ENCODE assay signal across 1 cellular context in genomic region chr12:11171145-11171952, GRCh38.
TF ChIP-seq lines count a peak whose summit lies in the region.

SMIM10L1 (plus strand) TSS chr12:11171194; CDS start chr12:11171357, 163 bp downstream.

TF ChIP-seq in K562, 482 proteins besides CTCF, POLR2A, EP300 and RAD21 (continued from another document and continues in another):
- TF ChIP-seq TSC22D4 (tag; IDR thresholded peaks at IDR 0.05) (no peak), ZNF518B (CRISPR knock-in tag; IDR thresholded peaks at IDR 0.05) (no peak), E2F8 (IDR thresholded peaks at IDR 0.05; ENCODE audit: low read depth, partially characterized antibody) (no peak), PCBP2 (IDR thresholded peaks at IDR 0.05; ENCODE audit: low read depth, low read length, poor library complexity, severe bottlenecking) (no peak), RBM25 (IDR thresholded peaks at IDR 0.05; ENCODE audit: low read depth, low read length, severe bottlenecking) (peak; percentile 74), PHB (CRISPR knock-in tag; IDR thresholded peaks at IDR 0.05) (no peak), ERF (CRISPR knock-in tag; IDR thresholded peaks at IDR 0.05) (no peak), NCOA1 (IDR thresholded peaks at IDR 0.05; ENCODE audit: low read depth) (no peak), PRDM10 (IDR thresholded peaks at IDR 0.05; ENCODE audit: partially characterized antibody) (no peak), SP1 (CRISPR knock-in tag; IDR thresholded peaks at IDR 0.05) (peak; percentile 64), POLR2G (IDR thresholded peaks at IDR 0.05; ENCODE audit: low read depth, low read length) (peak; percentile 93), CHD7 (IDR thresholded peaks at IDR 0.05; ENCODE audit: low read depth, low read length) (no peak), ZNF395 (CRISPR knock-in tag; IDR thresholded peaks at IDR 0.05) (no peak), SMARCC2 (IDR thresholded peaks at IDR 0.05; ENCODE audit: low read depth) (no peak), POLR2B (IDR thresholded peaks at IDR 0.05; ENCODE audit: low read depth, partially characterized antibody) (peak; percentile 77), PHF20 (IDR thresholded peaks at IDR 0.05; ENCODE audit: partially characterized antibody) (peak; percentile 27), EZH2 (IDR thresholded peaks at IDR 0.05; ENCODE audit: borderline replicate concordance, low read depth, low read length) (no peak), ARID3B (CRISPR knock-in tag; IDR thresholded peaks at IDR 0.05; ENCODE audit: borderline replicate concordance) (no peak), SIX5 (IDR thresholded peaks at IDR 0.05; ENCODE audit: borderline replicate concordance in 1 of 2, insufficient read depth in 1 of 2, low read depth in 1 of 2, low read length in 2 of 2) (no peak), PATZ1 (CRISPR knock-in tag; IDR thresholded peaks at IDR 0.05; ENCODE audit: borderline replicate concordance) (no peak)
